ENCODE assay signal across 2 cellular contexts in genomic region chr3:72411843-72412242, GRCh38.
TF ChIP-seq lines count a peak whose summit lies in the region.

No MANE protein-coding gene starts in this region.

TF ChIP-seq in liver, 16 proteins besides CTCF, POLR2A, EP300 and RAD21:
- TF ChIP-seq ZBTB33 (IDR thresholded peaks at IDR 0.05) (no peak), GABPA (IDR thresholded peaks at IDR 0.05 in 1 of 2, conservative IDR thresholded peaks at IDR 0.05 in 1 of 2) (no peak), YY1 (IDR thresholded peaks at IDR 0.05) (no peak), RXRA (IDR thresholded peaks at IDR 0.05) (peak in 1 of 2 donors; percentile 9), ATF3 (IDR thresholded peaks at IDR 0.05) (no peak), FOXA2 (IDR thresholded peaks at IDR 0.05) (no peak), FOXA1 (IDR thresholded peaks at IDR 0.05) (no peak), HNF4A (conservative IDR thresholded peaks at IDR 0.05) (no peak), MAX (IDR thresholded peaks at IDR 0.05) (peak; percentile 28)

TF ChIP-seq in HepG2, 621 proteins besides CTCF, POLR2A, EP300 and RAD21 (continued from another document):
- no peak for TF ChIP-seq ZNF496 (CRISPR knock-in tag; IDR thresholded peaks at IDR 0.05; ENCODE audit: insufficient replicate concordance)
- no peak for TF ChIP-seq ZNF383 (CRISPR knock-in tag; IDR thresholded peaks at IDR 0.05; ENCODE audit: borderline replicate concordance)
